In the genomic region with DNA sequence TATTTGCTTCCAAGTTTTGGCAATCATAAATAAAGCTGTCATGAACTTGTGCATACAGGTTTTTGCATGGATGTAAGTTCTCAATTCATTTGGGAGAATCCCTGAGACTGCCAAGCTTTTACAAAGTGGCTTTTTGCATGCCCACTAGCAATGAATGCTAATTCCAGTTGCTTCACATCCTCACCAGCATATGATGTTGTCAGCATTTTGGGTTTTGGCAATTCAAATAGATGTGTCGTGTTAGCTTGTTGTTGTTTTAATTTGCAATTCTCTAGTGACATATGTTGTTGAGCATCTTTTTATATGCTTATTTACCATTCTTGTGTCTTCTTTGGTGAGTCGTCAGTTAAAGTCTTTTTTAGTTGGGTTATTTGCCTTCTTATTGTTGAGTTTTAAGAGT, we compare ENCODE assay signal across 35 cellular contexts.
"Had no signal": no experiment of that assay in that cellular context is flagged by ENCODE, and none has a peak within 500 bp of the region (broad histone marks: within the 10 kb centered on the region; RNA-seq: fewer than 3 reads in every experiment).

No MANE protein-coding gene starts in this region.

- DNase-seq: Kasumi-1, MG63, MM.1S, MV-4-11, NCI-H1048, NCI-H1092, NCI-H1092 treated with DMSO at 0.1 percent for 48 hours, NCI-H1105, NCI-H1105 treated with DMSO at 0.1 percent for 48 hours, NCI-H1417, NCI-H1417 treated with DMSO at 0.1 percent for 48 hours, NCI-H1436, NCI-H1436 treated with DMSO at 0.1 percent for 48 hours, NCI-H146, NCI-H1694, NCI-H1694 treated with DMSO at 0.1 percent for 48 hours, NCI-H187, NCI-H187 treated with DMSO at 0.1 percent for 48 hours, NCI-H1930, NCI-H2029, NCI-H2029 treated with DMSO at 0.1 percent for 48 hours, NCI-H2081, NCI-H2081 treated with DMSO at 0.1 percent for 48 hours, NCI-H2107, NCI-H2171, NCI-H2171 treated with DMSO at 0.1 percent for 48 hours, NCI-H2227 treated with DMSO at 0.1 percent for 48 hours, NCI-H226, NCI-H345, NCI-H446, NCI-H446 treated with DMSO at 0.1 percent for 48 hours, NCI-H510A, NCI-H510A treated with DMSO at 0.1 percent for 48 hours, NCI-H524, NCI-H524 treated with DMSO at 0.1 percent for 48 hours had no signal

- H3K9me3 ChIP-seq: MG63 had no signal

- H3K4me3 ChIP-seq: MG63 had no signal

- H3K36me3 ChIP-seq: MG63 had no signal

- H3K27me3 ChIP-seq: MG63 had no signal
